11 cellular contexts compared by ENCODE assay signal in the genomic region with DNA sequence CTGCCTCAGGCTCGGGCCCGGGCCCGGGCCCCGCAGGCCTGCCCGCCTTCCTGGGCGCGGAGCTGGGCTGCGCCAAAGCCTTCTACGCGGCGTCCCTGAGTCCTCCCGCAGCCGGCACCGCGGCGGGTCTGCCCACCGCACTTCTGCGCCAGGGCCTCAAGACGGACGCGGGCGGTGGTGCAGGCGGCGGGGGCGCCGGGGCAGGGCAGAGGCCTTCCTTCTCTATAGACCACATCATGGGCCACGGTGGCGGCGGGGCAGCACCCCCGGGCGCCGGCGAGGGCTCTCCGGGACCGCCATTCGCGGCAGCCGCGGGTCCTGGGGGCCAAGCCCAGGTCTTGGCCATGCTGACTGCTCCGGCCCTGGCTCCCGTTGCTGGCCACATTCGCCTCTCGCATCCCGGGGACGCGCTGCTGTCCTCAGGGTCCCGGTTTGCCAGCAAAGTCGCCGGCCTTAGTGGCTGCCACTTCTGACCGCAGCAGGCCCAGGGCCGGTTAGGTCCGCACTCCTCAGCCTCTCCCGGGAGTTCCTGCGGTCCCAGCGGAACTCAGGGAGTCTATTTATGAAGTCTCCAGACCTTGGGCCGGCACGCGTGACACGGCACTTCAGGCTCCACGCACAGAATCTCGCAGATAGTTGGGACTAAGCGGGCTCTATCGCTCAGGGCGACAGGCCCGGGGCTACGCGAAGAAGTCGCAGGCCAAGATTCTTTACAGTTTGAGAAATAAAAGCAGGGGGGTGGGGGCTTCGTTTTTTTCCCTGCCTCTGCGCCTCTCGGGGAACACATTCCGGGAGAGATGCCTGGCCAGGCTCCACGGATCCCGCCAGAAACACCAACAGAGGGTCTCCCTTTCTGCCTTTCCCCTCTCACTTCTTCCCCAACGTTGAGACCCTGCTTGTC. TPM values are rescaled to one million over a fixed set of nuclear protein-coding genes. Genes with fewer than 3 reads are reported as not detected.
DNase-seq lines count a peak whose midpoint lies in the region; ATAC-seq and TF ChIP-seq lines count a peak whose summit lies in the region.
"Had no signal": no experiment of that assay in that cellular context is flagged by ENCODE, and none has a peak within 500 bp of the region (broad histone marks: within the 10 kb centered on the region; RNA-seq: fewer than 3 reads in every experiment).

No MANE protein-coding gene starts in this region.

- peaks cover 9% of the 10 kb centered on the region for H3K27me3 Mint-ChIP-seq in activated B cell treated with CpG ODN at 0.5 μM for 24 hours

- no peak for TF ChIP-seq CTCF in activated B cell treated with CpG ODN at 0.5 μM for 24 hours (IDR thresholded peaks at IDR 0.05)
- no peak for TF ChIP-seq CTCF in sigmoid colon (IDR thresholded peaks at IDR 0.05)

- no peaks in the 10 kb centered on the region for H3K9me3 ChIP-seq in sigmoid colon

- peak overlapping the region; percentile 41 for H3K4me3 Mint-ChIP-seq in activated B cell treated with CpG ODN at 0.5 μM for 24 hours

- TF ChIP-seq EP300 in sigmoid colon (IDR thresholded peaks at IDR 0.05): no peak

- peaks cover 0 to 46% (median 37%) of the 10 kb centered on the region in 4 donors for H3K4me1 ChIP-seq in sigmoid colon

- 6 to 15% methylated on average over 75 of the region's 75 CpGs for WGBS in sigmoid colon, 2 donors

- peaks cover 20% of the 10 kb centered on the region for H3K4me1 Mint-ChIP-seq in activated B cell treated with CpG ODN at 0.5 μM for 24 hours

- peaks cover 69 to 99% (median 93%) of the 10 kb centered on the region in 3 donors for H3K27me3 ChIP-seq in sigmoid colon

- ATAC-seq in activated B cell treated with CpG ODN at 0.5 μM for 24 hours (ENCODE audit: low read depth): no peak
- no peak for ATAC-seq in HG02678 (IDR thresholded peaks at IDR 0.05; ENCODE audit: unreplicated experiment)
- ATAC-seq in HG02885 (IDR thresholded peaks at IDR 0.05; ENCODE audit: poor library complexity, unreplicated experiment): no peak
- ATAC-seq in HG03196 (IDR thresholded peaks at IDR 0.05; ENCODE audit: unreplicated experiment): no peak

- TF ChIP-seq POLR2A in sigmoid colon (IDR thresholded peaks at IDR 0.05): no peak

- H3K36me3 ChIP-seq in sigmoid colon: no peaks in the 10 kb centered on the region

- H3K27ac ChIP-seq in sigmoid colon: no peak overlapping the region

- peak; percentile 52 for DNase-seq in ELF-1 (ENCODE audit: low read depth, low spot score)
- DNase-seq in activated B cell treated with CpG ODN at 0.5 μM for 24 hours: peak; percentile 28
- DNase-seq in fibroblast of peridontal ligament (ENCODE audit: extremely low read depth): peak; percentile 32
- DNase-seq in sigmoid colon: no peak
- no peak for DNase-seq in iPS-NIHi11 (ENCODE audit: low spot score)
- DNase-seq: hippocampal formation had no signal

- peak overlapping the region; percentile 46 for H3K27ac Mint-ChIP-seq in activated B cell treated with CpG ODN at 0.5 μM for 24 hours

- peaks cover 2% of the 10 kb centered on the region for H3K9me3 Mint-ChIP-seq in activated B cell treated with CpG ODN at 0.5 μM for 24 hours

- intact Hi-C loops in activated B cell treated with CpG ODN at 0.5 μM for 24 hours (cut with micrococcal nuclease) (loop anchor here (5.0 kb wide), 1 partner anchor 247 kb away; a partner anchor contains a TSS), sigmoid colon (cut with DNase I) (loop anchor here (5.0 kb wide), 2 partner anchors 107 to 247 kb away; a partner anchor contains a TSS)

- POLR2A ChIA-PET in activated B cell treated with CpG ODN at 0.5 μM for 24 hours (lab: Charles Lee): no interaction called here

- H3K36me3 Mint-ChIP-seq in activated B cell treated with CpG ODN at 0.5 μM for 24 hours (ENCODE audit: low read depth): no peaks in the 10 kb centered on the region

- CTCF ChIA-PET in activated B cell treated with CpG ODN at 0.5 μM for 24 hours (lab: Charles Lee): interaction anchor here (2.0 kb wide), 1 partner anchor 287 kb away, joined by 8 read pairs; no protein-coding TSS in a partner anchor

- H3K4me3 ChIP-seq in sigmoid colon: peak overlapping the region in 3 of 4 donors; percentile 23 to 66 (median 46)

RNA-seq across cellular contexts. Expression of a gene that starts 1.6 kb away (rescaled TPM):
- total RNA-seq in activated B cell treated with CpG ODN at 0.5 μM for 24 hours: 0.10 and 0.20 TPM in 2 replicates
- under 1 TPM in 2 of 4 donors, not detected in 2; under 0.01 to 0.14 TPM for total RNA-seq in sigmoid colon
- polyA plus RNA-seq in sigmoid colon: 1 to 10 TPM; 3.0 to 4.9 (median 4.5) TPM
- total RNA-seq: bronchial epithelial cell had no signal

RNA-seq across cellular contexts. Expression of a gene that starts 23.3 kb away (rescaled TPM):
- not detected in 2 replicates for total RNA-seq in activated B cell treated with CpG ODN at 0.5 μM for 24 hours
- not detected for total RNA-seq in sigmoid colon
- under 1 TPM in 1 of 3 donors, not detected in 2; 0.15 TPM for polyA plus RNA-seq in sigmoid colon
- total RNA-seq: bronchial epithelial cell, mesenteric fat pad had no signal

Comparison
In these comparisons a context has a peak if more than half of its experiments do, and no peak if none do; other contexts are left out.
1. DNase-seq: peak in ELF-1 (single experiment), activated B cell treated with CpG ODN at 0.5 μM for 24 hours (single experiment) and fibroblast of peridontal ligament (single experiment); none in sigmoid colon (single experiment) and iPS-NIHi11 (single experiment).